16 cellular contexts compared by ENCODE assay signal in genomic region chr3:108073712-108074431, GRCh38. TPM values are rescaled to one million over a fixed set of nuclear protein-coding genes. Genes with fewer than 3 reads are reported as not detected.
DNase-seq lines count a peak whose midpoint lies in the region; ATAC-seq, FAIRE-seq and TF ChIP-seq lines count a peak whose summit lies in the region.
"Had no signal": no experiment of that assay in that cellular context is flagged by ENCODE, and none has a peak within 500 bp of the region (broad histone marks: within the 10 kb centered on the region; RNA-seq: fewer than 3 reads in every experiment).

No MANE protein-coding gene starts in this region.

- TF ChIP-seq CTCF in kidney (IDR thresholded peaks at IDR 0.05; ENCODE audit: borderline replicate concordance, extremely low read depth, insufficient read depth), result no peak

- no peaks in the 10 kb centered on the region for H3K36me3 ChIP-seq in kidney (ENCODE audit: control insufficient read depth in 1 of 2, insufficient read depth in 2 of 2, low read length in 2 of 2)

- peaks cover 77% of the 10 kb centered on the region for H3K4me1 Mint-ChIP-seq in activated naive CD4-positive, alpha-beta T cell treated with anti-CD3 and anti-CD28 coated beads for 36 hours (ENCODE audit: low read depth)
- peaks cover 54 to 82% of the 10 kb centered on the region in 2 donors for H3K4me1 Mint-ChIP-seq in effector memory CD8-positive, alpha-beta T cell (ENCODE audit: low read depth in 2 of 2)
- H3K4me1 Mint-ChIP-seq in stimulated activated naive B cell treated with anti-CD40 and anti-IgM and Interleukin-4, amounts not matched to agents 10 μg/mL and 1 μg/mL and 100 μg/mL, for 72 hours, result peaks cover 48 to 73% of the 10 kb centered on the region in 2 donors

- no peak for DNase-seq in activated naive CD4-positive, alpha-beta T cell treated with anti-CD3 and anti-CD28 coated beads for 36 hours
- no peak for DNase-seq in activated naive CD4-positive, alpha-beta T cell (lab: John Stamatoyannopoulos, UW)
- DNase-seq in LHCN-M2 (ENCODE audit: low read depth) (peak; percentile 11), kidney (no peak), AML-193 (lab: John Stamatoyannopoulos, UW) (no peak)
- no peak for DNase-seq in effector memory CD8-positive, alpha-beta T cell
- DNase-seq in stimulated activated naive B cell treated with anti-CD40 and anti-IgM and Interleukin-4, amounts not matched to agents 10 μg/mL and 1 μg/mL and 100 μg/mL, for 72 hours, result no peak
- DNase-seq: activated CD4-positive, alpha-beta T cell treated with anti-CD3 and anti-CD28 coated beads, Interleukin-2, amount 50 U/mL, for 4 hours; activated gamma-delta T cell treated with Interleukin-2 at 50 U/mL for 16 hours; NCI-H187; Right ventricle myocardium superior; spleen; stomach; T-helper 9 cell had no signal

- H3K27me3 Mint-ChIP-seq in activated naive CD4-positive, alpha-beta T cell treated with anti-CD3 and anti-CD28 coated beads for 36 hours (ENCODE audit: low read depth), result no peaks in the 10 kb centered on the region
- no peaks in the 10 kb centered on the region for H3K27me3 Mint-ChIP-seq in effector memory CD8-positive, alpha-beta T cell
- no peaks in the 10 kb centered on the region for H3K27me3 Mint-ChIP-seq in stimulated activated naive B cell treated with anti-CD40 and anti-IgM and Interleukin-4, amounts not matched to agents 10 μg/mL and 1 μg/mL and 100 μg/mL, for 72 hours

- FAIRE-seq in kidney (lab: Jason Lieb, UNC), result no peak
- FAIRE-seq: frontal cortex had no signal

- CTCF ChIA-PET in activated naive CD4-positive, alpha-beta T cell treated with anti-CD3 and anti-CD28 coated beads for 36 hours (lab: Charles Lee), result interaction anchor here (0.7 to 1.4 kb wide), 3 partner anchors 27 to 245 kb away, joined by 5 to 7 read pairs (median 7); no protein-coding TSS in a partner anchor

- intact Hi-C loops in activated naive CD4-positive, alpha-beta T cell treated with anti-CD3 and anti-CD28 coated beads for 36 hours (cut with micrococcal nuclease), result no loop called here
- intact Hi-C loops in kidney (cut with DNase I), result no loop called here

- H3K36me3 Mint-ChIP-seq in activated naive CD4-positive, alpha-beta T cell treated with anti-CD3 and anti-CD28 coated beads for 36 hours (ENCODE audit: low read depth), result peaks cover 27% of the 10 kb centered on the region
- peaks cover 43% of the 10 kb centered on the region for H3K36me3 Mint-ChIP-seq in effector memory CD8-positive, alpha-beta T cell (ENCODE audit: insufficient read depth)
- H3K36me3 Mint-ChIP-seq in stimulated activated naive B cell treated with anti-CD40 and anti-IgM and Interleukin-4, amounts not matched to agents 10 μg/mL and 1 μg/mL and 100 μg/mL, for 72 hours, result peaks cover 46 to 63% of the 10 kb centered on the region in 2 donors

- H3K4me1 ChIP-seq in kidney (ENCODE audit: control insufficient read depth in 1 of 2, insufficient read depth in 1 of 2, low read depth in 1 of 2, low read length in 2 of 2), result no peaks in the 10 kb centered on the region

- ATAC-seq in effector memory CD8-positive, alpha-beta T cell (replicated peaks), result no peak
- ATAC-seq in stimulated activated naive B cell treated with anti-CD40 and anti-IgM and Interleukin-4, amounts not matched to agents 10 μg/mL and 1 μg/mL and 100 μg/mL, for 72 hours (replicated peaks), result no peak
- no peak for ATAC-seq in GM21825 (IDR thresholded peaks at IDR 0.05; ENCODE audit: unreplicated experiment)

- no peaks in the 10 kb centered on the region for H3K9me3 Mint-ChIP-seq in activated naive CD4-positive, alpha-beta T cell treated with anti-CD3 and anti-CD28 coated beads for 36 hours
- H3K9me3 Mint-ChIP-seq in effector memory CD8-positive, alpha-beta T cell, result no peaks in the 10 kb centered on the region
- peaks cover 5% of the 10 kb centered on the region in 2 donors for H3K9me3 Mint-ChIP-seq in stimulated activated naive B cell treated with anti-CD40 and anti-IgM and Interleukin-4, amounts not matched to agents 10 μg/mL and 1 μg/mL and 100 μg/mL, for 72 hours

- no peak overlapping the region for H3K4me3 Mint-ChIP-seq in activated naive CD4-positive, alpha-beta T cell treated with anti-CD3 and anti-CD28 coated beads for 36 hours
- peak overlapping the region; percentile 4 to 7 for H3K4me3 Mint-ChIP-seq in effector memory CD8-positive, alpha-beta T cell
- H3K4me3 Mint-ChIP-seq in stimulated activated naive B cell treated with anti-CD40 and anti-IgM and Interleukin-4, amounts not matched to agents 10 μg/mL and 1 μg/mL and 100 μg/mL, for 72 hours, result no peak overlapping the region

- H3K9me3 ChIP-seq in kidney (ENCODE audit: control insufficient read depth in 1 of 2, low read length in 2 of 2), result no peaks in the 10 kb centered on the region
- H3K9me3 ChIP-seq: spleen, stomach had no signal

- peak overlapping the region; percentile 32 for H3K27ac Mint-ChIP-seq in activated naive CD4-positive, alpha-beta T cell treated with anti-CD3 and anti-CD28 coated beads for 36 hours
- peak overlapping the region; percentile 47 to 74 for H3K27ac Mint-ChIP-seq in effector memory CD8-positive, alpha-beta T cell
- peak overlapping the region; percentile 4 for H3K27ac Mint-ChIP-seq in stimulated activated naive B cell treated with anti-CD40 and anti-IgM and Interleukin-4, amounts not matched to agents 10 μg/mL and 1 μg/mL and 100 μg/mL, for 72 hours

- no peak overlapping the region for H3K9ac ChIP-seq in kidney (ENCODE audit: low read length in 2 of 2)

- no peak overlapping the region for H3K4me3 ChIP-seq in kidney (ENCODE audit: low read length in 2 of 2)
- H3K4me3 ChIP-seq: spleen, stomach had no signal

- no peak overlapping the region for H3K27ac ChIP-seq in kidney (ENCODE audit: low read depth in 2 of 2, low read length in 2 of 2)
- H3K27ac ChIP-seq: spleen, stomach had no signal

RNA-seq across cellular contexts. Expression of gene CD47, which starts 17.0 kb away (rescaled TPM):
- 10 to 100 TPM; 60.2 to 63.7 TPM for total RNA-seq in activated naive CD4-positive, alpha-beta T cell treated with anti-CD3 and anti-CD28 coated beads for 36 hours
- total RNA-seq in LHCN-M2 (2014; rRNA removed), result 82.0 and 97.1 TPM in 2 replicates
- polyA plus RNA-seq in LHCN-M2 (2012), result 30.7 TPM
- total RNA-seq in kidney, result 104 TPM
- polyA plus RNA-seq in kidney (ENCODE audit: insufficient read depth, low read depth, low replicate concordance), result 61.7 TPM

Comparison
In these comparisons a context has a peak if more than half of its experiments do, and no peak if none do; other contexts are left out.
1. H3K27ac Mint-ChIP-seq: peak in every context shown above with its lines; median percentile 60 in effector memory CD8-positive, alpha-beta T cell; 32 in activated naive CD4-positive, alpha-beta T cell treated with anti-CD3 and anti-CD28 coated beads for 36 hours; 4 in stimulated activated naive B cell treated with anti-CD40 and anti-IgM and Interleukin-4, amounts not matched to agents 10 μg/mL and 1 μg/mL and 100 μg/mL, for 72 hours.
2. H3K4me3 Mint-ChIP-seq: peak in effector memory CD8-positive, alpha-beta T cell (2 of 2); none in activated naive CD4-positive, alpha-beta T cell treated with anti-CD3 and anti-CD28 coated beads for 36 hours (single experiment) and stimulated activated naive B cell treated with anti-CD40 and anti-IgM and Interleukin-4, amounts not matched to agents 10 μg/mL and 1 μg/mL and 100 μg/mL, for 72 hours (0 of 2).